ENCODE assay signal across 11 cellular contexts in genomic region chr7:2873146-2873545, GRCh38. TPM values are rescaled to one million over a fixed set of nuclear protein-coding genes. Genes with fewer than 3 reads are reported as not detected.
DNase-seq lines count a peak whose midpoint lies in the region; ATAC-seq and TF ChIP-seq lines count a peak whose summit lies in the region.
"Had no signal": no experiment of that assay in that cellular context is flagged by ENCODE, and none has a peak within 500 bp of the region (broad histone marks: within the 10 kb centered on the region; RNA-seq: fewer than 3 reads in every experiment).

No MANE protein-coding gene starts in this region.

- CTCF ChIA-PET in activated naive CD4-positive, alpha-beta T cell treated with anti-CD3 and anti-CD28 coated beads, Interleukin-2, amount 10 ng/mL, durations not matched to agents 7 days and 5 days (lab: Charles Lee): no interaction called here

- no peaks in the 10 kb centered on the region for H4K20me1 ChIP-seq in BLaER1 treated with 17β-estradiol and CSF1 and Interleukin-3, amounts not matched to agents 10 nM and 100 nM
- no peaks in the 10 kb centered on the region for H4K20me1 ChIP-seq in GM23338 (replicated peaks; ENCODE audit: insufficient read depth)

- H3K4me1 ChIP-seq in BLaER1 treated with 17β-estradiol and CSF1 and Interleukin-3, amounts not matched to agents 10 nM and 100 nM: peaks cover 62 to 100% (median 91%) of the 10 kb centered on the region in 10 experiments
- peaks cover 4% of the 10 kb centered on the region; the same call in 1 of the 2 replicates for H3K4me1 ChIP-seq in GM23338 (ENCODE audit: insufficient read depth)

- DNase-seq in GM23338 (ENCODE audit: low spot score) (no peak), SHP77 treated with DMSO at 0.1 percent for 48 hours (lab: John Stamatoyannopoulos, UW) (peak; percentile 61), glutamatergic neuron (no peak), NAMALWA (ENCODE audit: low spot score) (no peak)
- DNase-seq in activated naive CD4-positive, alpha-beta T cell treated with anti-CD3 and anti-CD28 coated beads, Interleukin-2, amount 10 ng/mL, durations not matched to agents 7 days and 5 days: no peak
- DNase-seq: activated CD8-positive, alpha-beta memory T cell treated with anti-CD3 and anti-CD28 coated beads, Interleukin-2, amount 10 ng/mL, durations not matched to agents 7 days and 5 days; stimulated activated CD4-positive, alpha-beta T cell treated with anti-CD3 and anti-CD28 coated beads, Interleukin-2, amount 100 ng/mL, for 24 hours; T-cell had no signal

- ATAC-seq in GM23338 (no peak), HG03520 (IDR thresholded peaks at IDR 0.05; ENCODE audit: unreplicated experiment) (no peak), GM18519 (IDR thresholded peaks at IDR 0.05; ENCODE audit: low FRiP score, unreplicated experiment) (no peak)
- ATAC-seq: activated CD8-positive, alpha-beta memory T cell treated with anti-CD3 and anti-CD28 coated beads, Interleukin-2, amount 10 ng/mL, durations not matched to agents 7 days and 5 days; T-cell had no signal

- H3K9me3 Mint-ChIP-seq in GM23338: no peaks in the 10 kb centered on the region
- H3K9me3 Mint-ChIP-seq in glutamatergic neuron (ENCODE audit: unreplicated experiment): peaks cover 11% of the 10 kb centered on the region
- no peaks in the 10 kb centered on the region for H3K9me3 Mint-ChIP-seq in activated naive CD4-positive, alpha-beta T cell treated with anti-CD3 and anti-CD28 coated beads, Interleukin-2, amount 10 ng/mL, durations not matched to agents 7 days and 5 days
- H3K9me3 Mint-ChIP-seq: T-cell had no signal

- H3K4me1 Mint-ChIP-seq in GM23338: peaks cover 24% of the 10 kb centered on the region
- peaks cover 30% of the 10 kb centered on the region for H3K4me1 Mint-ChIP-seq in glutamatergic neuron (ENCODE audit: low read depth, unreplicated experiment)
- H3K4me1 Mint-ChIP-seq in activated naive CD4-positive, alpha-beta T cell treated with anti-CD3 and anti-CD28 coated beads, Interleukin-2, amount 10 ng/mL, durations not matched to agents 7 days and 5 days: peaks cover 55% of the 10 kb centered on the region

- H3F3A ChIP-seq in GM23338 (replicated peaks; ENCODE audit: low read depth): 0 out of 2 replicates have a peak, but pooled peaks cover under 1% of the 10 kb centered on the region

- no peaks in the 10 kb centered on the region for H3K27me3 ChIP-seq in BLaER1 treated with 17β-estradiol and CSF1 and Interleukin-3, amounts not matched to agents 10 nM and 100 nM
- H3K27me3 ChIP-seq in GM23338 (ENCODE audit: insufficient read depth): no peaks in the 10 kb centered on the region

- no peaks in the 10 kb centered on the region for H3K79me2 ChIP-seq in GM23338 (replicated peaks; ENCODE audit: insufficient read depth)

- H3K27ac Mint-ChIP-seq in GM23338 (peak overlapping the region; percentile 100; the same call in 1 of the 2 replicates), glutamatergic neuron (ENCODE audit: unreplicated experiment) (peak overlapping the region; percentile 21)
- H3K27ac Mint-ChIP-seq in activated naive CD4-positive, alpha-beta T cell treated with anti-CD3 and anti-CD28 coated beads, Interleukin-2, amount 10 ng/mL, durations not matched to agents 7 days and 5 days: no peak overlapping the region

- H3K9me3 ChIP-seq in BLaER1 treated with 17β-estradiol and CSF1 and Interleukin-3, amounts not matched to agents 10 nM and 100 nM (replicated peaks in 1 of 11): no peaks in the 10 kb centered on the region

- peak overlapping the region in 7 of 10 experiments; percentile 2 to 46 (median 27); a peak in 6 of 20 replicates for H3K4me3 ChIP-seq in BLaER1 treated with 17β-estradiol and CSF1 and Interleukin-3, amounts not matched to agents 10 nM and 100 nM
- no peak overlapping the region for H3K4me3 ChIP-seq in GM23338

- no peak for TF ChIP-seq CTCF in GM23338 (conservative IDR thresholded peaks at IDR 0.05; ENCODE audit: low read depth in 2 of 2)
- no peak for TF ChIP-seq CTCF in glutamatergic neuron (IDR thresholded peaks at IDR 0.05; ENCODE audit: partially characterized antibody, unreplicated experiment)

- H3K4me3 Mint-ChIP-seq in GM23338 (no peak overlapping the region), glutamatergic neuron (ENCODE audit: unreplicated experiment) (peak overlapping the region; percentile 6)
- no peak overlapping the region for H3K4me3 Mint-ChIP-seq in activated naive CD4-positive, alpha-beta T cell treated with anti-CD3 and anti-CD28 coated beads, Interleukin-2, amount 10 ng/mL, durations not matched to agents 7 days and 5 days
- H3K4me3 Mint-ChIP-seq: activated CD8-positive, alpha-beta memory T cell treated with anti-CD3 and anti-CD28 coated beads, Interleukin-2, amount 10 ng/mL, durations not matched to agents 7 days and 5 days had no signal

- H3K9ac ChIP-seq in BLaER1 treated with 17β-estradiol and CSF1 and Interleukin-3, amounts not matched to agents 10 nM and 100 nM: peak overlapping the region in 9 of 11 experiments; percentile 64 to 82 (median 76); a peak in 17 of 22 replicates

- no peaks in the 10 kb centered on the region for H3K36me3 ChIP-seq in BLaER1 treated with 17β-estradiol and CSF1 and Interleukin-3, amounts not matched to agents 10 nM and 100 nM
- H3K36me3 ChIP-seq in GM23338 (ENCODE audit: insufficient read depth): no peaks in the 10 kb centered on the region

- H3K4me2 ChIP-seq in BLaER1 treated with 17β-estradiol and CSF1 and Interleukin-3, amounts not matched to agents 10 nM and 100 nM: peak overlapping the region; percentile 86 to 99 (median 94)
- no peak overlapping the region for H3K4me2 ChIP-seq in GM23338

- H3K27me3 Mint-ChIP-seq in GM23338 (ENCODE audit: insufficient read depth, low read depth, poor library complexity) (peaks cover 8% of the 10 kb centered on the region), glutamatergic neuron (ENCODE audit: unreplicated experiment) (peaks cover 20% of the 10 kb centered on the region)
- peaks cover 4% of the 10 kb centered on the region for H3K27me3 Mint-ChIP-seq in activated naive CD4-positive, alpha-beta T cell treated with anti-CD3 and anti-CD28 coated beads, Interleukin-2, amount 10 ng/mL, durations not matched to agents 7 days and 5 days
- H3K27me3 Mint-ChIP-seq: T-cell had no signal

- H3K36me3 Mint-ChIP-seq in GM23338 (ENCODE audit: low read depth) (no peaks in the 10 kb centered on the region), glutamatergic neuron (ENCODE audit: unreplicated experiment) (no peaks in the 10 kb centered on the region)
- H3K36me3 Mint-ChIP-seq in activated naive CD4-positive, alpha-beta T cell treated with anti-CD3 and anti-CD28 coated beads, Interleukin-2, amount 10 ng/mL, durations not matched to agents 7 days and 5 days: no peaks in the 10 kb centered on the region
- H3K36me3 Mint-ChIP-seq: activated CD8-positive, alpha-beta memory T cell treated with anti-CD3 and anti-CD28 coated beads, Interleukin-2, amount 10 ng/mL, durations not matched to agents 7 days and 5 days; T-cell had no signal

- H3K27ac ChIP-seq in BLaER1 treated with 17β-estradiol and CSF1 and Interleukin-3, amounts not matched to agents 10 nM and 100 nM: peak overlapping the region in 10 of 11 experiments; percentile 63 to 89 (median 81); a peak in 17 of 22 replicates
- 0 out of 2 replicates have a peak overlapping the region, but pooled peaks have one; percentile 39 for H3K27ac ChIP-seq in GM23338 (ENCODE audit: low read depth)

- no peaks in the 10 kb centered on the region for H3K9me2 ChIP-seq in GM23338 (ENCODE audit: insufficient read depth)

- 0 out of 2 replicates have a peak overlapping the region, but pooled peaks have one; percentile 38 for H2AFZ ChIP-seq in GM23338

TF ChIP-seq in GM23338, 12 proteins besides CTCF, POLR2A, EP300 and RAD21 (continues in another document):
- TF ChIP-seq NANOG (IDR thresholded peaks at IDR 0.05; ENCODE audit: borderline replicate concordance): no peak
- no peak for TF ChIP-seq REST (IDR thresholded peaks at IDR 0.05; ENCODE audit: unreplicated experiment)

RNA-seq across cellular contexts. Expression of gene GNA12, which starts 29.0 kb away (rescaled TPM):
- total RNA-seq in GM23338 (2014; rRNA removed; shearing (Covaris generic)): 87.7 and 99.8 TPM in 2 replicates
- polyA plus RNA-seq in GM23338 (2016; fragmentation: Nextera tagmentation; extraction: Ambion mirVana): 24.0 and 25.2 TPM in 2 replicates
- 66.2 TPM for total RNA-seq in glutamatergic neuron (ENCODE audit: unreplicated experiment)
